Comparison of ENCODE assay signal across 11 cellular contexts in genomic region chr3:150738688-150739087, GRCh38. TPM values are rescaled to one million over a fixed set of nuclear protein-coding genes. Genes with fewer than 3 reads are reported as not detected.
DNase-seq lines count a peak whose midpoint lies in the region; ATAC-seq and FAIRE-seq lines count a peak whose summit lies in the region.
"Had no signal": no experiment of that assay in that cellular context is flagged by ENCODE, and none has a peak within 500 bp of the region (broad histone marks: within the 10 kb centered on the region; RNA-seq: fewer than 3 reads in every experiment).

No MANE protein-coding gene starts in this region.

- DNase-seq in NCI-H1105 treated with DMSO at 0.1 percent for 48 hours (lab: John Stamatoyannopoulos, UW) (peak; percentile 10), NCI-H1105 (lab: John Stamatoyannopoulos, UW) (no peak), M059J (ENCODE audit: low read depth) (peak; percentile 64), amniotic epithelial cell (ENCODE audit: low read depth) (peak; percentile 69), myocyte (ENCODE audit: low read depth) (peak; percentile 35), HTR-8/SVneo (ENCODE audit: insufficient read length, low spot score) (no peak)
- DNase-seq: 8988T; dorsolateral prefrontal cortex; stimulated activated CD4-positive, alpha-beta T cell treated with anti-CD3 and anti-CD28 coated beads, Interleukin-12 subunit alpha, Interleukin-12 subunit beta, amount 100 ng/mL, for 4 hours had no signal

- ATAC-seq in GM18861 (IDR thresholded peaks at IDR 0.05; ENCODE audit: unreplicated experiment) (no peak), GM19395 (IDR thresholded peaks at IDR 0.05; ENCODE audit: unreplicated experiment) (no peak)

- FAIRE-seq in HTR-8/SVneo (lab: Jason Lieb, UNC): no peak

RNA-seq across cellular contexts. Expression of gene SIAH2, which starts 24.3 kb away (rescaled TPM):
- total RNA-seq in M059J (2014; rRNA removed; shearing (Covaris generic)): 36.5 and 58.7 TPM in 2 replicates
- total RNA-seq in myocyte: 25.4 and 46.4 TPM in 2 replicates
- 25.5 TPM for polyA plus RNA-seq in myocyte (2012)

RNA-seq across cellular contexts. Expression of gene ERICH6, which starts 35.0 kb away (rescaled TPM):
- total RNA-seq in M059J (2014; rRNA removed; shearing (Covaris generic)): 0.07 TPM in 1 of 2 replicates, not detected in the other
- total RNA-seq in myocyte: not detected in 2 replicates
- not detected for polyA plus RNA-seq in myocyte (2012)

Comparison
In these comparisons a context has a peak if more than half of its experiments do, and no peak if none do; other contexts are left out.
1. DNase-seq: peak in NCI-H1105 treated with DMSO at 0.1 percent for 48 hours (single experiment), M059J (single experiment), amniotic epithelial cell (single experiment) and myocyte (single experiment); none in NCI-H1105 (single experiment) and HTR-8/SVneo (single experiment).